In the genomic region with DNA sequence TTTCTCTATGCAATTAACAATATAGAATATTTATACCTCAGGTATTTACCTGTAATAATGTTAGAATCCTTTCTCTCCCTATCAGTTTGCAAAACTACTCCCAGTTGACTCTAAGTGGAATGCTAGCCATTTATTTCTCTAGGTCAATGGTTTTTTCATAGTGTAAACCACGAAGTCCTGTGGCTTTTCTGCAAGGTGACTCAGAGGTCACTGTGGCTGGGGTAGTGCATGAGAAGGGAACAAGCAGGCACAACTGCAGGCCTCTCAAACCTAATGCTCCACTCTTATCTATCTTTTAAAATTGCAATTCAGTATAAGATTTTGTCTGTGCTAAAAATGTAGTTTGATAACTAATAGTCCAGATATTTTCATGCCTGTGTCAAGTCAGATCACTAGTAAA, we compare ENCODE assay signal across 14 cellular contexts.
DNase-seq lines count a peak whose midpoint lies in the region; ATAC-seq, FAIRE-seq and TF ChIP-seq lines count a peak whose summit lies in the region.
"Had no signal": no experiment of that assay in that cellular context is flagged by ENCODE, and none has a peak within 500 bp of the region (broad histone marks: within the 10 kb centered on the region; RNA-seq: fewer than 3 reads in every experiment).

No MANE protein-coding gene starts in this region.

- FAIRE-seq in urothelium cell line (lab: Jason Lieb, UNC), result no peak
- FAIRE-seq: kidney had no signal

- 7 to 18% methylated on average over 1 of the region's 1 CpG for WGBS in esophagus squamous epithelium, 2 donors
- 28 to 55% (median 35%) methylated on average over 1 of the region's 1 CpG for WGBS in ovary, 3 donors

- TF ChIP-seq CTCF in esophagus squamous epithelium (IDR thresholded peaks at IDR 0.05) (no peak), ovary (IDR thresholded peaks at IDR 0.05) (no peak)

- ATAC-seq in activated naive CD8-positive, alpha-beta T cell treated with anti-CD3 and anti-CD28 coated beads, Interleukin-2, amount 50 U/mL, for 24 hours, result peak; percentile 73
- ATAC-seq: body of pancreas; stimulated activated naive B cell treated with anti-CD40 and anti-IgM and Interleukin-4, amounts not matched to agents 10 μg/mL and 1 μg/mL and 100 μg/mL, for 72 hours had no signal

- no peak overlapping the region for H3K27ac Mint-ChIP-seq in activated naive CD8-positive, alpha-beta T cell treated with anti-CD3 and anti-CD28 coated beads, Interleukin-2, amount 50 U/mL, for 24 hours
- H3K27ac Mint-ChIP-seq in activated naive CD8-positive, alpha-beta T cell treated with anti-CD3 and anti-CD28 coated beads for 36 hours, result no peak overlapping the region
- H3K27ac Mint-ChIP-seq: stimulated activated naive B cell treated with anti-CD40 and anti-IgM and Interleukin-4, amounts not matched to agents 10 μg/mL and 1 μg/mL and 100 μg/mL, for 72 hours; T-helper 1 cell treated with Interleukin-12 subunit alpha and Interleukin-12 subunit beta and Interleukin-4 antibody, amounts not matched to agents 30 μg/mL and 1 μg/mL, for 36 hours had no signal

- H3K4me3 ChIP-seq in SJCRH30 (no peak overlapping the region), esophagus squamous epithelium (no peak overlapping the region), ovary (no peak overlapping the region)
- H3K4me3 ChIP-seq: body of pancreas had no signal

- no peaks in the 10 kb centered on the region for H3K36me3 ChIP-seq in SJCRH30
- H3K36me3 ChIP-seq in esophagus squamous epithelium, result no peaks in the 10 kb centered on the region
- no peaks in the 10 kb centered on the region for H3K36me3 ChIP-seq in ovary

- H3K27ac ChIP-seq in SJCRH30 (no peak overlapping the region), esophagus squamous epithelium (no peak overlapping the region), ovary (no peak overlapping the region)
- H3K27ac ChIP-seq: body of pancreas had no signal

- peak; percentile 7 for DNase-seq in activated naive CD8-positive, alpha-beta T cell treated with anti-CD3 and anti-CD28 coated beads, Interleukin-2, amount 50 U/mL, for 24 hours
- no peak for DNase-seq in activated naive CD8-positive, alpha-beta T cell treated with anti-CD3 and anti-CD28 coated beads for 36 hours
- DNase-seq in SJCRH30 (peak; percentile 69 to 79), fibroblast of peridontal ligament (ENCODE audit: extremely low read depth) (peak; percentile 64), urothelium cell line (ENCODE audit: low spot score) (peak; percentile 4), activated gamma-delta T cell (lab: John Stamatoyannopoulos, UW) (no peak), esophagus squamous epithelium (lab: John Stamatoyannopoulos, UW) (no peak), ovary (no peak)
- DNase-seq: activated CD8-positive, alpha-beta memory T cell treated with anti-CD3 and anti-CD28 coated beads, Interleukin-2, amount 50 U/mL, for 48 hours; body of pancreas; kidney; NCI-H1417 treated with DMSO at 0.1 percent for 48 hours; stimulated activated naive B cell treated with anti-CD40 and anti-IgM and Interleukin-4, amounts not matched to agents 10 μg/mL and 1 μg/mL and 100 μg/mL, for 72 hours had no signal

- H3K4me1 Mint-ChIP-seq in activated naive CD8-positive, alpha-beta T cell treated with anti-CD3 and anti-CD28 coated beads, Interleukin-2, amount 50 U/mL, for 24 hours, result peaks cover 9% of the 10 kb centered on the region
- peaks cover 6% of the 10 kb centered on the region for H3K4me1 Mint-ChIP-seq in activated naive CD8-positive, alpha-beta T cell treated with anti-CD3 and anti-CD28 coated beads for 36 hours

- no peaks in the 10 kb centered on the region for H3K9me3 ChIP-seq in SJCRH30 (replicated peaks)
- H3K9me3 ChIP-seq in esophagus squamous epithelium, result no peaks in the 10 kb centered on the region
- no peaks in the 10 kb centered on the region for H3K9me3 ChIP-seq in ovary
- H3K9me3 ChIP-seq: body of pancreas had no signal

- no peak overlapping the region for H3K4me3 Mint-ChIP-seq in activated naive CD8-positive, alpha-beta T cell treated with anti-CD3 and anti-CD28 coated beads, Interleukin-2, amount 50 U/mL, for 24 hours
- no peak overlapping the region for H3K4me3 Mint-ChIP-seq in activated naive CD8-positive, alpha-beta T cell treated with anti-CD3 and anti-CD28 coated beads for 36 hours
- H3K4me3 Mint-ChIP-seq: stimulated activated naive B cell treated with anti-CD40 and anti-IgM and Interleukin-4, amounts not matched to agents 10 μg/mL and 1 μg/mL and 100 μg/mL, for 72 hours; T-helper 1 cell treated with Interleukin-12 subunit alpha and Interleukin-12 subunit beta and Interleukin-4 antibody, amounts not matched to agents 30 μg/mL and 1 μg/mL, for 36 hours had no signal

- H3K9me3 Mint-ChIP-seq in activated naive CD8-positive, alpha-beta T cell treated with anti-CD3 and anti-CD28 coated beads, Interleukin-2, amount 50 U/mL, for 24 hours, result no peaks in the 10 kb centered on the region
- no peaks in the 10 kb centered on the region for H3K9me3 Mint-ChIP-seq in activated naive CD8-positive, alpha-beta T cell treated with anti-CD3 and anti-CD28 coated beads for 36 hours
- H3K9me3 Mint-ChIP-seq: T-helper 1 cell treated with Interleukin-12 subunit alpha and Interleukin-12 subunit beta and Interleukin-4 antibody, amounts not matched to agents 30 μg/mL and 1 μg/mL, for 36 hours had no signal

- intact Hi-C loops in esophagus squamous epithelium (cut with DNase I) (no loop called here), ovary (cut with DNase I) (no loop called here)

- no peak for TF ChIP-seq EP300 in ovary (IDR thresholded peaks at IDR 0.05)

- TF ChIP-seq POLR2A in esophagus squamous epithelium (IDR thresholded peaks at IDR 0.05) (no peak), ovary (IDR thresholded peaks at IDR 0.05) (no peak)

- H3K36me3 Mint-ChIP-seq in activated naive CD8-positive, alpha-beta T cell treated with anti-CD3 and anti-CD28 coated beads, Interleukin-2, amount 50 U/mL, for 24 hours (ENCODE audit: low read depth), result peaks cover 3% of the 10 kb centered on the region
- H3K36me3 Mint-ChIP-seq in activated naive CD8-positive, alpha-beta T cell treated with anti-CD3 and anti-CD28 coated beads for 36 hours, result no peaks in the 10 kb centered on the region

- no peaks in the 10 kb centered on the region for H3K27me3 ChIP-seq in SJCRH30
- H3K27me3 ChIP-seq in esophagus squamous epithelium, result no peaks in the 10 kb centered on the region
- H3K27me3 ChIP-seq in ovary, result no peaks in the 10 kb centered on the region
- H3K27me3 ChIP-seq: body of pancreas had no signal

- H3K27me3 Mint-ChIP-seq in activated naive CD8-positive, alpha-beta T cell treated with anti-CD3 and anti-CD28 coated beads, Interleukin-2, amount 50 U/mL, for 24 hours, result no peaks in the 10 kb centered on the region
- H3K27me3 Mint-ChIP-seq in activated naive CD8-positive, alpha-beta T cell treated with anti-CD3 and anti-CD28 coated beads for 36 hours, result no peaks in the 10 kb centered on the region
- H3K27me3 Mint-ChIP-seq: stimulated activated naive B cell treated with anti-CD40 and anti-IgM and Interleukin-4, amounts not matched to agents 10 μg/mL and 1 μg/mL and 100 μg/mL, for 72 hours had no signal

- H3K4me1 ChIP-seq in SJCRH30 (peaks cover 18% of the 10 kb centered on the region), esophagus squamous epithelium (no peaks in the 10 kb centered on the region), ovary (ENCODE audit: insufficient read depth) (no peaks in the 10 kb centered on the region)
- H3K4me1 ChIP-seq: body of pancreas had no signal

Comparison
In these comparisons a context has a peak if more than half of its experiments do, and no peak if none do; other contexts are left out.
1. DNase-seq: peak in activated naive CD8-positive, alpha-beta T cell treated with anti-CD3 and anti-CD28 coated beads, Interleukin-2, amount 50 U/mL, for 24 hours (single experiment), SJCRH30 (2 of 2), fibroblast of peridontal ligament (single experiment) and urothelium cell line (single experiment); none in activated naive CD8-positive, alpha-beta T cell treated with anti-CD3 and anti-CD28 coated beads for 36 hours (single experiment), activated gamma-delta T cell (single experiment), esophagus squamous epithelium (single experiment) and ovary (0 of 5).